18 cellular contexts compared by ENCODE assay signal in genomic region chr11:22275600-22275999, GRCh38.
A peak's percentile ranks its signal among the peaks of the same experiment; 100 is the strongest.
DNase-seq lines count a peak whose midpoint lies in the region; ATAC-seq, FAIRE-seq and TF ChIP-seq lines count a peak whose summit lies in the region.
"Had no signal": no experiment of that assay in that cellular context is flagged by ENCODE, and none has a peak within 500 bp of the region (broad histone marks: within the 10 kb centered on the region; RNA-seq: fewer than 3 reads in every experiment).

No MANE protein-coding gene starts in this region.

- RAD21 ChIA-PET in GM12878 (lab: Charles Lee; ENCODE audit: unreplicated experiment): interaction anchor here (1.6 kb wide), 1 partner anchor 31 kb away, joined by 6 read pairs; no protein-coding TSS in a partner anchor

- H4K20me1 ChIP-seq in OCI-LY3 (ENCODE audit: insufficient read depth, low read length): no peaks in the 10 kb centered on the region
- H4K20me1 ChIP-seq in GM12878 (ENCODE audit: control insufficient read depth, insufficient read depth): no peaks in the 10 kb centered on the region

- no peaks in the 10 kb centered on the region for H3K9me3 ChIP-seq in OCI-LY3 (ENCODE audit: insufficient read depth, low read length)
- no peaks in the 10 kb centered on the region for H3K9me3 ChIP-seq in GM12878 (replicated peaks; ENCODE audit: control insufficient read depth, insufficient read depth, low read length)
- H3K9me3 ChIP-seq: A549, BE2C, Caco-2 had no signal

- peak overlapping the region; percentile 50 for H3K27ac ChIP-seq in OCI-LY3 (ENCODE audit: low read length)
- H3K27ac ChIP-seq in GM12878 (ENCODE audit: control insufficient read depth, insufficient read depth): no peak overlapping the region
- H3K27ac ChIP-seq: A549, C4-2B, GM23248 had no signal

- CTCF ChIA-PET in GM12878 (lab: Yijun Ruan, JAX): interaction anchor here (0.7 to 1.3 kb wide), 4 partner anchors 31 to 119 kb away, joined by 3 to 7 read pairs (median 4); no protein-coding TSS in a partner anchor

- TF ChIP-seq RAD21 in GM12878 (IDR thresholded peaks at IDR 0.05; ENCODE audit: insufficient read depth, low read depth, low read length): no peak

- intact Hi-C loops in GM12878 (cut with micrococcal nuclease; ENCODE audit: unreplicated experiment): no loop called here

- H3K4me3 ChIP-seq in OCI-LY3 (ENCODE audit: low read length) (no peak overlapping the region), GM12878 (no peak overlapping the region)
- H3K4me3 ChIP-seq: A549, GM23248 had no signal

- in situ Hi-C loops in KBM-7 (cut with MboI; ENCODE audit: low pct_unique_long_range_greater_than_20kb, low sequenced_read_pairs) (no loop called here), GM12878 (cut with MboI) (no loop called here)

- H3K36me3 ChIP-seq in OCI-LY3 (replicated peaks; ENCODE audit: low read depth, low read length) (no peaks in the 10 kb centered on the region), GM12878 (ENCODE audit: control insufficient read depth in 2 of 2, insufficient read depth in 2 of 2, low read length in 1 of 2) (no peaks in the 10 kb centered on the region)
- H3K36me3 ChIP-seq: BE2C had no signal

- no peak for FAIRE-seq in GM12878 (lab: Jason Lieb, UNC)
- FAIRE-seq: A549, GM18507, H54 had no signal

- H3K79me2 ChIP-seq in OCI-LY3 (ENCODE audit: low read length): no peaks in the 10 kb centered on the region
- no peaks in the 10 kb centered on the region for H3K79me2 ChIP-seq in GM12878 (ENCODE audit: control insufficient read depth, insufficient read depth, low read length)

- H3K9ac ChIP-seq in OCI-LY3 (ENCODE audit: low read length) (no peak overlapping the region), GM12878 (ENCODE audit: control insufficient read depth, insufficient read depth, low read length) (no peak overlapping the region)
- H3K9ac ChIP-seq: GM23248 had no signal

- BruUV-seq in GM12878 (replicated peaks; lab: Mats Ljungman, UMichigan): no TSS peak

- H3K4me2 ChIP-seq in OCI-LY3 (ENCODE audit: low read length): peak overlapping the region; percentile 65
- H3K4me2 ChIP-seq in GM12878 (ENCODE audit: control insufficient read depth, insufficient read depth): no peak overlapping the region
- H3K4me2 ChIP-seq: A549 had no signal

- SMC1A ChIA-PET in GM12878 (lab: Charles Lee; ENCODE audit: uncharacterized antibody, unreplicated experiment): interaction anchor here (1.0 to 1.6 kb wide), 4 partner anchors 10 to 106 kb away, joined by 3 to 4 read pairs (median 4); no protein-coding TSS in a partner anchor

- no peak for TF ChIP-seq POLR2A in GM12878 (IDR thresholded peaks at IDR 0.05; ENCODE audit: low read depth, low read length)

- H3K27me3 ChIP-seq in OCI-LY3 (ENCODE audit: low read depth, low read length) (0 out of 2 replicates have a peak, but pooled peaks cover 2% of the 10 kb centered on the region), GM12878 (replicated peaks in 1 of 2; ENCODE audit: control insufficient read depth in 2 of 2, insufficient read depth in 2 of 2, low read length in 1 of 2) (no peaks in the 10 kb centered on the region)
- H3K27me3 ChIP-seq: BE2C had no signal

- H3K4me1 ChIP-seq in OCI-LY3 (ENCODE audit: low read length): peaks cover 25% of the 10 kb centered on the region
- H3K4me1 ChIP-seq in GM12878 (ENCODE audit: control insufficient read depth, insufficient read depth, low read length): no peaks in the 10 kb centered on the region
- H3K4me1 ChIP-seq: A549, BE2C, Caco-2 had no signal

- POLR2A ChIA-PET in GM12878 (lab: Charles Lee): no interaction called here

- ATAC-seq in GM12878 (peak; percentile 26), GM18870 (IDR thresholded peaks at IDR 0.05; ENCODE audit: unreplicated experiment) (no peak)
- ATAC-seq: A549; CD8-positive, alpha-beta T cell; HCT116 had no signal

- TF ChIP-seq CTCF in OCI-LY3 (IDR thresholded peaks at IDR 0.05; ENCODE audit: low read depth, low read length) (no peak), GM12878 (IDR thresholded peaks at IDR 0.05 in 2 of 3, conservative IDR thresholded peaks at IDR 0.05 in 1 of 3; ENCODE audit: control insufficient read depth in 2 of 3, extremely low read depth in 1 of 3, insufficient read depth in 1 of 3, low read depth in 3 of 3, low read length in 3 of 3) (no peak)

- H2AFZ ChIP-seq in OCI-LY3 (ENCODE audit: low read depth, low read length) (no peak overlapping the region), GM12878 (ENCODE audit: control insufficient read depth, low read depth, low read length) (no peak overlapping the region)
- H2AFZ ChIP-seq: GM23248 had no signal

- TF ChIP-seq EP300 in GM12878 (IDR thresholded peaks at IDR 0.05; ENCODE audit: borderline replicate concordance in 1 of 2, control insufficient read depth in 1 of 2, low read depth in 2 of 2, low read length in 2 of 2): no peak

- DNase-seq in KBM-7 (peak; percentile 42), GM12878 (ENCODE audit: low read depth, low spot score) (no peak), pons (ENCODE audit: low spot score) (no peak), NCI-H69 (lab: John Stamatoyannopoulos, UW) (no peak)
- DNase-seq: BE2C; Caco-2; CD8-positive, alpha-beta T cell; DND-41; GDM1; GM23248; IMR-90 had no signal

TF ChIP-seq in GM12878, 131 proteins besides CTCF, POLR2A, EP300 and RAD21:
- TF ChIP-seq SPI1 (IDR thresholded peaks at IDR 0.05; ENCODE audit: borderline replicate concordance, insufficient read depth, low read depth, low read length) (peak; percentile 68; the same call in 1 of the 2 replicates), GATAD2B (conservative IDR thresholded peaks at IDR 0.05; ENCODE audit: low read depth) (no peak), IKZF2 (IDR thresholded peaks at IDR 0.05) (0 out of 4 replicates have a peak, but pooled peaks of 1 of the 2 experiments have one; percentile 17)
